12 cellular contexts compared by ENCODE assay signal in the genomic region with DNA sequence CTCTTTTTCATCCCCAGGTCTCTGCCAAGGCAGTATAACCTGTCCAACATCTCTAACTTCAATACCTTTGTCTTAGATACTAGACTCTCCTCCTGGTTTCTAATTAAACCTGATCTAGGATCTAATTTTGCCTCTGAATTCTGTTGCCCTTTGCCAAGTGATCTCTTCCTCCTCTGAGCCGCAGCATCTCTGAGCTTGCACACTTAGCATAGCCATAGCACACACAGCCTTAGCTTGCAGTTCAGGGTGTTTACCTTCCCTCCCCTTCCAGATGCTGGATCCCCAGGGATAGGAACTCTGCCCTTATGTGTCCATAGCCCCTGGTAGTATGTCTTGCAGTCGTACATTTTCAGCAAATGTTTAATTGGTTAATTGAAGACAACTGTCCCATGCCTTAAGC. TPM values are rescaled to one million over a fixed set of nuclear protein-coding genes. Genes with fewer than 3 reads are reported as not detected.
A peak's percentile ranks its signal among the peaks of the same experiment; 100 is the strongest.
DNase-seq lines count a peak whose midpoint lies in the region; ATAC-seq lines count a peak whose summit lies in the region.
"Had no signal": no experiment of that assay in that cellular context is flagged by ENCODE, and none has a peak within 500 bp of the region (broad histone marks: within the 10 kb centered on the region; RNA-seq: fewer than 3 reads in every experiment).

No MANE protein-coding gene starts in this region.

- ATAC-seq in GM18511 (IDR thresholded peaks at IDR 0.05; ENCODE audit: unreplicated experiment) (peak; percentile 36), GM21367 (IDR thresholded peaks at IDR 0.05; ENCODE audit: unreplicated experiment) (peak; percentile 18), HG03196 (IDR thresholded peaks at IDR 0.05; ENCODE audit: unreplicated experiment) (peak; percentile 20)

- H3K27me3 ChIP-seq in H7 (ENCODE audit: control insufficient read depth, insufficient read depth, low read length), result peaks cover 44% of the 10 kb centered on the region

- no peaks in the 10 kb centered on the region for H3K36me3 ChIP-seq in H7 (replicated peaks; ENCODE audit: control insufficient read depth, insufficient read depth, low read length)

- DNase-seq in fibroblast of the conjunctiva (ENCODE audit: low read depth) (peak; percentile 43), AG08395 (ENCODE audit: low spot score) (no peak), NCI-H2107 (lab: John Stamatoyannopoulos, UW) (no peak), NCI-H1436 (lab: John Stamatoyannopoulos, UW) (no peak), H7 (no peak)
- DNase-seq: effector memory CD4-positive, alpha-beta T cell; EL; NCI-H524 had no signal

- no peak overlapping the region for H3K4me3 ChIP-seq in H7 (ENCODE audit: insufficient read depth, low read depth, low read length)

RNA-seq across cellular contexts. Expression of a gene that starts 30.3 kb away (rescaled TPM):
- not detected in 2 replicates for total RNA-seq in H7 (2014; rRNA removed; shearing (Covaris generic))
- total RNA-seq: H1 had no signal

RNA-seq across cellular contexts. Expression of a gene that starts 51.2 kb away (rescaled TPM):
- not detected in 2 replicates for total RNA-seq in H7 (2014; rRNA removed; shearing (Covaris generic))
- total RNA-seq: H1 had no signal

RNA-seq across cellular contexts. Expression of a gene that starts 52.8 kb away (rescaled TPM):
- not detected in 2 replicates for total RNA-seq in H7 (2014; rRNA removed; shearing (Covaris generic))
- total RNA-seq: H1 had no signal
